In genomic region chr22:26887456-26887855, GRCh38 we compare ENCODE assay signal across 14 cellular contexts.
DNase-seq lines count a peak whose midpoint lies in the region; ATAC-seq and TF ChIP-seq lines count a peak whose summit lies in the region.
"Had no signal": no experiment of that assay in that cellular context is flagged by ENCODE, and none has a peak within 500 bp of the region (broad histone marks: within the 10 kb centered on the region; RNA-seq: fewer than 3 reads in every experiment).

No MANE protein-coding gene starts in this region.

- H3F3A ChIP-seq in SK-N-SH (replicated peaks; ENCODE audit: insufficient read depth), result peaks cover 15% of the 10 kb centered on the region

- H3K4me1 ChIP-seq in SK-N-SH (ENCODE audit: control insufficient read depth in 1 of 2, insufficient read depth in 2 of 2, low read depth in 1 of 2, low read length in 1 of 2) (peaks cover 2 to 23% of the 10 kb centered on the region in 2 experiments; a peak in 3 of 4 replicates), osteoblast (ENCODE audit: insufficient read depth, low read length) (peaks cover 47% of the 10 kb centered on the region), spleen (no peaks in the 10 kb centered on the region)

- peak in 1 of 2 experiments; percentile 89; a peak in 2 of 4 replicates for TF ChIP-seq EP300 in SK-N-SH (IDR thresholded peaks at IDR 0.05; ENCODE audit: borderline replicate concordance in 1 of 2, low read depth in 1 of 2, low read length in 1 of 2)

- TF ChIP-seq POLR2A in spleen (IDR thresholded peaks at IDR 0.05), result no peak

- TF ChIP-seq CTCF in SK-N-SH (IDR thresholded peaks at IDR 0.05) (no peak), osteoblast (IDR thresholded peaks at IDR 0.05; ENCODE audit: extremely low read depth, low read depth, low read length) (no peak), spleen (IDR thresholded peaks at IDR 0.05 in 8 of 11, conservative IDR thresholded peaks at IDR 0.05 in 3 of 11) (no peak)

- intact Hi-C loops in spleen (cut with DNase I; ENCODE audit: low total_unique reads), result no loop called here

- H3K9me3 ChIP-seq in SK-N-SH (no peaks in the 10 kb centered on the region), osteoblast (ENCODE audit: low read depth, low read length) (no peaks in the 10 kb centered on the region), spleen (no peaks in the 10 kb centered on the region)

- H2AFZ ChIP-seq in SK-N-SH (ENCODE audit: low read depth) (0 out of 2 replicates have a peak overlapping the region, but pooled peaks have one; percentile 20), osteoblast (ENCODE audit: low read length) (no peak overlapping the region)

- H3K9ac ChIP-seq in SK-N-SH, result no peak overlapping the region

- POLR2A ChIA-PET in SK-N-SH (lab: Yijun Ruan, JAX), result no interaction called here

- CTCF ChIA-PET in SK-N-SH (lab: Yijun Ruan, JAX), result no interaction called here

- H3K4me3 ChIP-seq in SK-N-SH (ENCODE audit: low read depth in 2 of 2, low read length in 1 of 2), result no peak overlapping the region
- H3K4me3 ChIP-seq in osteoblast (ENCODE audit: insufficient read depth, low read length), result no peak overlapping the region
- no peak overlapping the region for H3K4me3 ChIP-seq in spleen
- H3K4me3 ChIP-seq: lung had no signal

- H4K20me1 ChIP-seq in SK-N-SH (ENCODE audit: insufficient read depth) (no peaks in the 10 kb centered on the region), osteoblast (ENCODE audit: insufficient read depth, low read length) (no peaks in the 10 kb centered on the region)

- H3K27me3 ChIP-seq in SK-N-SH (ENCODE audit: insufficient read depth) (no peaks in the 10 kb centered on the region), osteoblast (ENCODE audit: insufficient read depth, low read length) (no peaks in the 10 kb centered on the region), spleen (replicated peaks in 1 of 7) (peaks cover 0 to 5% (median 0%) of the 10 kb centered on the region in 7 donors)

- H3K27ac ChIP-seq in SK-N-SH (ENCODE audit: low read depth in 2 of 2, low read length in 1 of 2) (peak overlapping the region in 1 of 2 experiments; percentile 67; a peak in 3 of 4 replicates), osteoblast (ENCODE audit: low read depth, low read length) (peak overlapping the region; percentile 81), spleen (no peak overlapping the region)
- H3K27ac ChIP-seq: WERI-Rb-1 had no signal

- H3K79me2 ChIP-seq in SK-N-SH (ENCODE audit: insufficient read depth) (no peaks in the 10 kb centered on the region), osteoblast (ENCODE audit: insufficient read depth, low read length) (no peaks in the 10 kb centered on the region)

- TF ChIP-seq RAD21 in SK-N-SH (IDR thresholded peaks at IDR 0.05; ENCODE audit: low read length), result no peak

- no peaks in the 10 kb centered on the region for H3K9me2 ChIP-seq in SK-N-SH

- DNase-seq in EL (peak; percentile 93), SK-N-SH (no peak), fibroblast of peridontal ligament (ENCODE audit: extremely low read depth) (peak; percentile 92), osteoblast (ENCODE audit: insufficient read length, low spot score, missing footprints) (peak; percentile 86), spleen (no peak)
- DNase-seq in effector CD8-positive, alpha-beta T cell (lab: John Stamatoyannopoulos, UW), result no peak
- DNase-seq in stimulated activated CD4-positive, alpha-beta T cell treated with anti-CD3 and anti-CD28 coated beads, Interleukin-4, amount 100 ng/mL, for 4 hours, result no peak
- DNase-seq: DMS53, NCI-H1092, WERI-Rb-1 had no signal

- ATAC-seq in GM21447 (IDR thresholded peaks at IDR 0.05; ENCODE audit: unreplicated experiment), result no peak
- ATAC-seq: HCT116; stimulated activated memory B cell treated with anti-CD40 and anti-IgM and Interleukin-4, amounts not matched to agents 10 μg/mL and 1 μg/mL and 100 μg/mL, for 72 hours had no signal

- no peaks in the 10 kb centered on the region for H3K36me3 ChIP-seq in SK-N-SH (replicated peaks in 1 of 2; ENCODE audit: control insufficient read depth in 1 of 2, insufficient read depth in 2 of 2, low read length in 1 of 2)
- H3K36me3 ChIP-seq in osteoblast (ENCODE audit: insufficient read depth, low read length), result no peaks in the 10 kb centered on the region
- peaks cover 0 to 8% (median 0%) of the 10 kb centered on the region in 6 donors for H3K36me3 ChIP-seq in spleen
- H3K36me3 ChIP-seq: WERI-Rb-1 had no signal

- peak overlapping the region; percentile 36 for H3K4me2 ChIP-seq in SK-N-SH
- peak overlapping the region; percentile 63 for H3K4me2 ChIP-seq in osteoblast (ENCODE audit: insufficient read depth, low read length)

- 38% methylated on average over 6 of the region's 6 CpGs for WGBS in SK-N-SH (ENCODE audit: low lambda C conversion rate)
- 80 to 93% (median 87%) methylated on average over 6 of the region's 6 CpGs for WGBS in spleen, 5 donors

TF ChIP-seq in SK-N-SH, 30 proteins besides CTCF, POLR2A, EP300 and RAD21 (continues in another document):
- TF ChIP-seq EZH2phosphoT487 (IDR thresholded peaks at IDR 0.05; ENCODE audit: borderline replicate concordance, low read depth) (no peak), MEF2A (IDR thresholded peaks at IDR 0.05; ENCODE audit: borderline replicate concordance, low read depth) (peak; percentile 94), TAF1 (IDR thresholded peaks at IDR 0.05; ENCODE audit: borderline replicate concordance, low read depth, low read length) (no peak), GABPA (IDR thresholded peaks at IDR 0.05; ENCODE audit: low read depth) (no peak), RFX5 (IDR thresholded peaks at IDR 0.05; ENCODE audit: low read length) (no peak), FOSL2 (IDR thresholded peaks at IDR 0.05; ENCODE audit: borderline replicate concordance, low read depth) (peak; percentile 60; the same call in 1 of the 2 replicates), NRF1 (IDR thresholded peaks at IDR 0.05; ENCODE audit: low read depth, low read length) (no peak), PBX3 (IDR thresholded peaks at IDR 0.05) (peak; percentile 79), YY1 (IDR thresholded peaks at IDR 0.05; ENCODE audit: low read depth) (peak; percentile 36; the same call in 1 of the 2 replicates), SMC3 (IDR thresholded peaks at IDR 0.05; ENCODE audit: low read depth, low read length) (no peak), TEAD4 (IDR thresholded peaks at IDR 0.05; ENCODE audit: borderline replicate concordance, insufficient read depth) (peak; percentile 68; the same call in 1 of the 2 replicates)
- TF ChIP-seq, protein P1, sequence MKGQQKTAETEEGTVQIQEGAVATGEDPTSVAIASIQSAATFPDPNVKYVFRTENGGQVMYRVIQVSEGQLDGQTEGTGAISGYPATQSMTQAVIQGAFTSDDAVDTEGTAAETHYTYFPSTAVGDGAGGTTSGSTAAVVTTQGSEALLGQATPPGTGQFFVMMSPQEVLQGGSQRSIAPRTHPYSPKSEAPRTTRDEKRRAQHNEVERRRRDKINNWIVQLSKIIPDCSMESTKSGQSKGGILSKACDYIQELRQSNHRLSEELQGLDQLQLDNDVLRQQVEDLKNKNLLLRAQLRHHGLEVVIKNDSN (IDR thresholded peaks at IDR 0.05; ENCODE audit: borderline replicate concordance, low read depth), result no peak
- TF ChIP-seq, protein P2, sequence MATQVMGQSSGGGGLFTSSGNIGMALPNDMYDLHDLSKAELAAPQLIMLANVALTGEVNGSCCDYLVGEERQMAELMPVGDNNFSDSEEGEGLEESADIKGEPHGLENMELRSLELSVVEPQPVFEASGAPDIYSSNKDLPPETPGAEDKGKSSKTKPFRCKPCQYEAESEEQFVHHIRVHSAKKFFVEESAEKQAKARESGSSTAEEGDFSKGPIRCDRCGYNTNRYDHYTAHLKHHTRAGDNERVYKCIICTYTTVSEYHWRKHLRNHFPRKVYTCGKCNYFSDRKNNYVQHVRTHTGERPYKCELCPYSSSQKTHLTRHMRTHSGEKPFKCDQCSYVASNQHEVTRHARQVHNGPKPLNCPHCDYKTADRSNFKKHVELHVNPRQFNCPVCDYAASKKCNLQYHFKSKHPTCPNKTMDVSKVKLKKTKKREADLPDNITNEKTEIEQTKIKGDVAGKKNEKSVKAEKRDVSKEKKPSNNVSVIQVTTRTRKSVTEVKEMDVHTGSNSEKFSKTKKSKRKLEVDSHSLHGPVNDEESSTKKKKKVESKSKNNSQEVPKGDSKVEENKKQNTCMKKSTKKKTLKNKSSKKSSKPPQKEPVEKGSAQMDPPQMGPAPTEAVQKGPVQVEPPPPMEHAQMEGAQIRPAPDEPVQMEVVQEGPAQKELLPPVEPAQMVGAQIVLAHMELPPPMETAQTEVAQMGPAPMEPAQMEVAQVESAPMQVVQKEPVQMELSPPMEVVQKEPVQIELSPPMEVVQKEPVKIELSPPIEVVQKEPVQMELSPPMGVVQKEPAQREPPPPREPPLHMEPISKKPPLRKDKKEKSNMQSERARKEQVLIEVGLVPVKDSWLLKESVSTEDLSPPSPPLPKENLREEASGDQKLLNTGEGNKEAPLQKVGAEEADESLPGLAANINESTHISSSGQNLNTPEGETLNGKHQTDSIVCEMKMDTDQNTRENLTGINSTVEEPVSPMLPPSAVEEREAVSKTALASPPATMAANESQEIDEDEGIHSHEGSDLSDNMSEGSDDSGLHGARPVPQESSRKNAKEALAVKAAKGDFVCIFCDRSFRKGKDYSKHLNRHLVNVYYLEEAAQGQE (IDR thresholded peaks at IDR 0.05; ENCODE audit: low read depth, low read length), result no peak
- TF ChIP-seq, protein P3, sequence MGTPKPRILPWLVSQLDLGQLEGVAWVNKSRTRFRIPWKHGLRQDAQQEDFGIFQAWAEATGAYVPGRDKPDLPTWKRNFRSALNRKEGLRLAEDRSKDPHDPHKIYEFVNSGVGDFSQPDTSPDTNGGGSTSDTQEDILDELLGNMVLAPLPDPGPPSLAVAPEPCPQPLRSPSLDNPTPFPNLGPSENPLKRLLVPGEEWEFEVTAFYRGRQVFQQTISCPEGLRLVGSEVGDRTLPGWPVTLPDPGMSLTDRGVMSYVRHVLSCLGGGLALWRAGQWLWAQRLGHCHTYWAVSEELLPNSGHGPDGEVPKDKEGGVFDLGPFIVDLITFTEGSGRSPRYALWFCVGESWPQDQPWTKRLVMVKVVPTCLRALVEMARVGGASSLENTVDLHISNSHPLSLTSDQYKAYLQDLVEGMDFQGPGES (IDR thresholded peaks at IDR 0.05; ENCODE audit: low read depth, low read length), result no peak
- TF ChIP-seq, protein P4, sequence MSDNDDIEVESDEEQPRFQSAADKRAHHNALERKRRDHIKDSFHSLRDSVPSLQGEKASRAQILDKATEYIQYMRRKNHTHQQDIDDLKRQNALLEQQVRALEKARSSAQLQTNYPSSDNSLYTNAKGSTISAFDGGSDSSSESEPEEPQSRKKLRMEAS (IDR thresholded peaks at IDR 0.05; ENCODE audit: low read depth), result no peak

Comparison
In these comparisons a context has a peak if more than half of its experiments do, and no peak if none do; other contexts are left out.
1. DNase-seq: peak in EL (single experiment), fibroblast of peridontal ligament (single experiment) and osteoblast (single experiment); none in SK-N-SH (single experiment), spleen (single experiment), effector CD8-positive, alpha-beta T cell (single experiment) and stimulated activated CD4-positive, alpha-beta T cell treated with anti-CD3 and anti-CD28 coated beads, Interleukin-4, amount 100 ng/mL, for 4 hours (0 of 2).